ENCODE assay signal across 19 cellular contexts in the genomic region with DNA sequence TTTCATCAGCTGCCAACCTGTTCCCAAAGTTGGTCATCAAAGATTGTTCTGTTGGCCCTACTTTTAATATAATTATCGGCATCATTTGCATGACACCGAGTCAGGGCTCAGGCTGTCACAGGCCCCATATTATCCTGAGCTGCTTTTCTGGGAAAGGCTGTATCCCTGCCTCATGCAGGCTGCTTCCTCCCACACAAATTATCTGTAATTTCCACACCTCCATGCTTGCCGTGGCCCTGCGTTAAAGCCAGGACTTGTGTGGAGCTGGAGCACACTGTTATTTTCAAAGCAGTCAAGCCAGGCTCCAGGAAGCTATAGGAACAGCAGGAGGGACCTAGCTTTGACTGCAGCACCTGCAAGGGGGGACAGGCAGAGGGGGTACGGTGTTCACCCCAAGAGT. TPM values are rescaled to one million over a fixed set of nuclear protein-coding genes. Genes with fewer than 3 reads are reported as not detected.
DNase-seq lines count a peak whose midpoint lies in the region; ATAC-seq and TF ChIP-seq lines count a peak whose summit lies in the region.
"Had no signal": no experiment of that assay in that cellular context is flagged by ENCODE, and none has a peak within 500 bp of the region (broad histone marks: within the 10 kb centered on the region; RNA-seq: fewer than 3 reads in every experiment).

No MANE protein-coding gene starts in this region.

- peak overlapping the region; percentile 17 for H3K18ac ChIP-seq in neuronal stem cell (ENCODE audit: low read length)

- no peak overlapping the region for H3K27ac Mint-ChIP-seq in T-cell
- H3K27ac Mint-ChIP-seq: CD4-positive, alpha-beta memory T cell had no signal

- no peaks in the 10 kb centered on the region for H3K79me1 ChIP-seq in neuronal stem cell (ENCODE audit: low read depth, low read length)

- no peak overlapping the region for H2AK5ac ChIP-seq in neuronal stem cell (ENCODE audit: low read depth, low read length)

- POLR2A ChIA-PET in T-cell (lab: Charles Lee), result no interaction called here
- POLR2A ChIA-PET in GM10248 (lab: Yijun Ruan, JAX), result no interaction called here

- peaks cover 11 to 33% of the 10 kb centered on the region in 2 donors for H3K4me1 ChIP-seq in neuronal stem cell (ENCODE audit: control insufficient read depth in 2 of 2, insufficient read depth in 1 of 2, low read depth in 1 of 2, low read length in 2 of 2)
- H3K4me1 ChIP-seq in left lung, result no peaks in the 10 kb centered on the region

- no peak overlapping the region for H2BK12ac ChIP-seq in neuronal stem cell (ENCODE audit: low read length)

- no peaks in the 10 kb centered on the region for H3K9me3 Mint-ChIP-seq in T-cell

- DNase-seq in NCI-H526 (lab: John Stamatoyannopoulos, UW), result peak; percentile 65 to 85
- DNase-seq in caudate nucleus (lab: John Stamatoyannopoulos, UW), result peak in 19 of 61 donors; percentile 14 to 57 (median 28)
- no peak for DNase-seq in neuronal stem cell (ENCODE audit: low spot score)
- no peak for DNase-seq in left lung
- no peak for DNase-seq in activated gamma-delta T cell treated with Interleukin-2 at 50 U/mL for 16 hours
- no peak for DNase-seq in T-cell
- no peak for DNase-seq in GM10248 (ENCODE audit: extremely low spot score)
- DNase-seq: C1 segment of cervical spinal cord; Calu3; CD4-positive, alpha-beta memory T cell; COR-L47; DMS53; DMS79 treated with DMSO at 0.1 percent for 48 hours; GF-D8; H7 had no signal

- no peak for TF ChIP-seq CTCF in left lung (IDR thresholded peaks at IDR 0.05)
- TF ChIP-seq CTCF in GM10248 (IDR thresholded peaks at IDR 0.05; ENCODE audit: control extremely low read depth, extremely low read depth, low read depth, missing control alignments), result no peak

- H2AFZ ChIP-seq in neuronal stem cell (ENCODE audit: low read length), result no peak overlapping the region

- H4K91ac ChIP-seq in neuronal stem cell (ENCODE audit: low read depth, low read length, poor library complexity), result no peak overlapping the region

- H2BK15ac ChIP-seq in neuronal stem cell (ENCODE audit: low read length), result no peak overlapping the region

- H3K27ac ChIP-seq in caudate nucleus (ENCODE audit: low read depth, low read length) (peak overlapping the region; percentile 22), neuronal stem cell (replicated peaks; ENCODE audit: low read length) (no peak overlapping the region), left lung (no peak overlapping the region)

- H4K8ac ChIP-seq in neuronal stem cell (ENCODE audit: low read depth, low read length), result no peak overlapping the region

- no peak overlapping the region for H3K23ac ChIP-seq in neuronal stem cell (ENCODE audit: low read depth, low read length, poor library complexity)

- H3K14ac ChIP-seq in neuronal stem cell (ENCODE audit: low read length), result no peak overlapping the region

- no peak for ATAC-seq in left lung
- ATAC-seq in T-cell (replicated peaks in 1 of 4), result no peak
- ATAC-seq: HCT116 had no signal

- no peak overlapping the region for H3K4me3 ChIP-seq in neuronal stem cell (ENCODE audit: low read length in 2 of 2)
- H3K4me3 ChIP-seq in left lung, result no peak overlapping the region

- H3K4ac ChIP-seq in neuronal stem cell (ENCODE audit: low read length), result no peak overlapping the region

- no peak overlapping the region for H2BK120ac ChIP-seq in neuronal stem cell (ENCODE audit: low read depth, low read length)

- H3K4me3 Mint-ChIP-seq in T-cell, result no peak overlapping the region
- H3K4me3 Mint-ChIP-seq: CD4-positive, alpha-beta memory T cell had no signal

- H3K9me3 ChIP-seq in neuronal stem cell (replicated peaks in 1 of 2; ENCODE audit: control insufficient read depth in 2 of 2, insufficient read depth in 1 of 2, low read depth in 1 of 2, low read length in 2 of 2), result peaks cover 0 to 4% of the 10 kb centered on the region in 2 donors
- no peaks in the 10 kb centered on the region for H3K9me3 ChIP-seq in left lung

- H3K4me1 Mint-ChIP-seq in T-cell, result peaks cover 0 to 3% (median 2%) of the 10 kb centered on the region in 3 donors

- H3K36me3 ChIP-seq in neuronal stem cell (replicated peaks in 1 of 2; ENCODE audit: control insufficient read depth in 2 of 2, insufficient read depth in 2 of 2, low read length in 2 of 2), result no peaks in the 10 kb centered on the region
- H3K36me3 ChIP-seq in left lung, result no peaks in the 10 kb centered on the region

- CTCF ChIA-PET in T-cell (lab: Charles Lee) (no interaction called here), GM10248 (lab: Yijun Ruan, JAX) (interaction anchor here (1.3 kb wide), 1 partner anchor 18 kb away, joined by 3 read pairs; no protein-coding TSS in a partner anchor)

- no peak overlapping the region for H2BK5ac ChIP-seq in neuronal stem cell (ENCODE audit: low read length)

- H3K27me3 ChIP-seq in neuronal stem cell (ENCODE audit: control insufficient read depth in 3 of 3, insufficient read depth in 3 of 3, low read depth in 1 of 3, low read length in 3 of 3), result peaks cover 0 to 24% (median 21%) of the 10 kb centered on the region in 3 experiments
- peaks cover 5 to 54% of the 10 kb centered on the region in 2 donors for H3K27me3 ChIP-seq in left lung

- peaks cover 36 to 38% of the 10 kb centered on the region in 2 donors for H3K27me3 Mint-ChIP-seq in T-cell

- H3K9ac ChIP-seq in neuronal stem cell (ENCODE audit: low read depth, low read length, poor library complexity), result no peak overlapping the region

- no peak overlapping the region for H3K4me2 ChIP-seq in neuronal stem cell (ENCODE audit: insufficient read depth, low read length, poor library complexity, severe bottlenecking)

- no CpG with 5 or more reads among the region's 5 CpGs for WGBS in neuronal stem cell (ENCODE audit: extremely low coverage in 2 of 2, insufficient read length in 2 of 2, insufficient replicate concordance in 1 of 2), 2 donors

- intact Hi-C loops in left lung (cut with DNase I), result no loop called here

- no peaks in the 10 kb centered on the region for H3K36me3 Mint-ChIP-seq in T-cell
- H3K36me3 Mint-ChIP-seq: CD4-positive, alpha-beta memory T cell had no signal

RNA-seq across cellular contexts. Expression of a gene that starts 5.4 kb away (rescaled TPM):
- 4.0 TPM for polyA plus RNA-seq in neuronal stem cell (2013, experiment 1 of 2)
- polyA plus RNA-seq in neuronal stem cell (2013, experiment 2 of 2), result 3.9 TPM
- total RNA-seq in left lung (1 to 10 TPM in 1 of 2 donors, under 1 TPM in 1; 0.92 to 1.4 TPM), T-cell (not detected)
- total RNA-seq: A673; Calu3; CD4-positive, alpha-beta memory T cell; G401 had no signal
- polyA plus RNA-seq: BJ; CD4-positive, alpha-beta memory T cell had no signal

Comparison
In these comparisons a context has a peak if more than half of its experiments do, and no peak if none do; other contexts are left out.
1. DNase-seq: peak in NCI-H526 (2 of 2); none in neuronal stem cell (single experiment), left lung (0 of 2), activated gamma-delta T cell treated with Interleukin-2 at 50 U/mL for 16 hours (single experiment), T-cell (0 of 34) and GM10248 (single experiment).